14 cellular contexts compared by ENCODE assay signal in genomic region chr20:47705497-47705856, GRCh38.
"Had no signal": no experiment of that assay in that cellular context is flagged by ENCODE, and none has a peak within 500 bp of the region (broad histone marks: within the 10 kb centered on the region; RNA-seq: fewer than 3 reads in every experiment).

No MANE protein-coding gene starts in this region.

- H3K27me3 ChIP-seq: cardiac muscle cell, colonic mucosa, esophagus squamous epithelium, foreskin keratinocyte, upper lobe of left lung had no signal

- H3K36me3 ChIP-seq: cardiac muscle cell, colonic mucosa, upper lobe of left lung had no signal

- DNase-seq: activated CD4-positive, alpha-beta T cell treated with anti-CD3 and anti-CD28 coated beads, Interleukin-2, amount 50 U/mL, for 48 hours; activated naive CD4-positive, alpha-beta T cell treated with anti-CD3 and anti-CD28 coated beads for 36 hours; activated naive CD8-positive, alpha-beta T cell treated with anti-CD3 and anti-CD28 coated beads, Interleukin-2, amount 50 U/mL, for 24 hours; aorta; colonic mucosa; esophagus squamous epithelium; foreskin keratinocyte; immature natural killer cell; naive B cell; stimulated activated naive CD8-positive, alpha-beta T cell treated with anti-CD3 and anti-CD28 coated beads, Interleukin-15, amount 100 ng/mL, for 72 hours; T-helper 9 cell; upper lobe of left lung had no signal

- H3K4me1 ChIP-seq: colonic mucosa, foreskin keratinocyte, upper lobe of left lung had no signal

- H3K4me3 ChIP-seq: cardiac muscle cell, colonic mucosa, esophagus squamous epithelium, SK-N-MC, upper lobe of left lung had no signal

- ATAC-seq: activated naive CD8-positive, alpha-beta T cell treated with anti-CD3 and anti-CD28 coated beads, Interleukin-2, amount 50 U/mL, for 24 hours; stimulated activated naive CD8-positive, alpha-beta T cell treated with anti-CD3 and anti-CD28 coated beads, Interleukin-15, amount 100 ng/mL, for 72 hours had no signal

- H3K27ac ChIP-seq: cardiac muscle cell, colonic mucosa, foreskin keratinocyte, SK-N-MC, upper lobe of left lung had no signal

- H3K9me3 ChIP-seq: colonic mucosa, esophagus squamous epithelium, upper lobe of left lung had no signal
